Comparison of ENCODE assay signal across 25 cellular contexts in the genomic region with DNA sequence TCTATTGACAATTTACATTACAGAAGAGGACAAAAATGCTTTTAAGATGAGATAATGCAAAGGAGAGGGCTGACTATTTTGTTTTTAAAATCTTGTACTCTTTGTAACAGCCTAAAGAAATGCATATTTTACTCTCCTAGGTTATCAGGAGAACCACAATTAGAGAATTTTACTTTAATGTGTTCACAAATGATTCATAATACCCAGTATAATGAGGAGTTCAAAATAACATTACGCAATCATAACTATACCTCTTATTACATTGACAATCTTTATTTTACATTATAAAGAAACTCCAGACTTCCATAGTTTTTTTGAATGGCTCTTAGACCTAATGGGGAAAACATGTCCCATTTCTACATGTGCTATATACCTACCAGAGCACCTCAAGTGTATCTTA.
DNase-seq lines count a peak whose midpoint lies in the region; ATAC-seq, FAIRE-seq and TF ChIP-seq lines count a peak whose summit lies in the region.
"Had no signal": no experiment of that assay in that cellular context is flagged by ENCODE, and none has a peak within 500 bp of the region (broad histone marks: within the 10 kb centered on the region; RNA-seq: fewer than 3 reads in every experiment).

No MANE protein-coding gene starts in this region.

- H3K4ac ChIP-seq in H1 (replicated peaks; ENCODE audit: insufficient read length, low read depth, low read length) = no peak overlapping the region

- H2BK5ac ChIP-seq in H1 (ENCODE audit: low read depth, low read length) = no peak overlapping the region

- no peaks in the 10 kb centered on the region for H3K9me1 ChIP-seq in K562 (ENCODE audit: control insufficient read depth, insufficient read depth, low read length)

- no peaks in the 10 kb centered on the region for H3K23me2 ChIP-seq in H1 (ENCODE audit: low read depth, low read length)

- H3K56ac ChIP-seq in H1 (replicated peaks; ENCODE audit: insufficient read length, low read depth, low read length) = no peak overlapping the region

- H3K14ac ChIP-seq in H1 (ENCODE audit: insufficient read length) = no peak overlapping the region

- H4K8ac ChIP-seq in H1 (ENCODE audit: extremely low read depth, insufficient read depth, low read length) = no peak overlapping the region

- FAIRE-seq in HepG2 (lab: Jason Lieb, UNC) (no peak), K562 (lab: Jason Lieb, UNC) (no peak), H1 (lab: Jason Lieb, UNC) (no peak)
- FAIRE-seq: A549, D721Med, GM12878, GM12892, GM18507 had no signal

- H2BK12ac ChIP-seq in H1 (ENCODE audit: low read depth, low read length) = no peak overlapping the region

- no peak overlapping the region for H3K23ac ChIP-seq in H1 (ENCODE audit: insufficient read length)

- H3K4me1 ChIP-seq in HepG2 (ENCODE audit: insufficient read depth, low read length) = no peaks in the 10 kb centered on the region
- no peaks in the 10 kb centered on the region for H3K4me1 ChIP-seq in right lobe of liver
- no peaks in the 10 kb centered on the region for H3K4me1 ChIP-seq in K562 (replicated peaks in 1 of 2; ENCODE audit: control insufficient read depth in 2 of 2, insufficient read depth in 2 of 2, low read length in 2 of 2)
- H3K4me1 ChIP-seq in H1 (replicated peaks in 1 of 4; ENCODE audit: control insufficient read depth in 3 of 4, insufficient read depth in 4 of 4, low read length in 3 of 4) = no peaks in the 10 kb centered on the region
- no peaks in the 10 kb centered on the region for H3K4me1 ChIP-seq in naive thymus-derived CD4-positive, alpha-beta T cell (ENCODE audit: control insufficient read depth in 2 of 2, insufficient read depth in 2 of 2, low read length in 2 of 2)
- H3K4me1 ChIP-seq: A549, Caco-2 had no signal

- peaks cover 0 to 5% (median 0%) of the 10 kb centered on the region in 11 donors for H3K9me3 Mint-ChIP-seq in naive thymus-derived CD4-positive, alpha-beta T cell
- H3K9me3 Mint-ChIP-seq: CD8-positive, alpha-beta T cell had no signal

- TF ChIP-seq POLR2A in HepG2 (IDR thresholded peaks at IDR 0.05; ENCODE audit: insufficient read depth in 1 of 2, low read depth in 2 of 2, low read length in 2 of 2) (no peak), right lobe of liver (IDR thresholded peaks at IDR 0.05) (no peak), K562 (conservative IDR thresholded peaks at IDR 0.05) (no peak), H1 (IDR thresholded peaks at IDR 0.05; ENCODE audit: control extremely low read depth in 1 of 2, low read depth in 2 of 2, low read length in 2 of 2) (no peak)

- no peak overlapping the region for H4K91ac ChIP-seq in H1 (replicated peaks; ENCODE audit: insufficient read length, low read length)

- POLR2A ChIA-PET in HepG2 (lab: Yijun Ruan, JAX) = no interaction called here
- POLR2A ChIA-PET in K562 (lab: Yijun Ruan, JAX) = no interaction called here
- POLR2A ChIA-PET in H1 (lab: Charles Lee; ENCODE audit: partially characterized antibody) = no interaction called here
- POLR2A ChIA-PET in naive thymus-derived CD4-positive, alpha-beta T cell (lab: Charles Lee) = no interaction called here

- H2AFZ ChIP-seq in HepG2 (ENCODE audit: low read length) (no peak overlapping the region), K562 (ENCODE audit: low read depth, low read length) (no peak overlapping the region), H1 (ENCODE audit: low read length) (no peak overlapping the region)

- H3K9me3 ChIP-seq in HepG2 (ENCODE audit: low read length) (peaks cover 29% of the 10 kb centered on the region), right lobe of liver (no peaks in the 10 kb centered on the region), K562 (replicated peaks; ENCODE audit: control insufficient read depth, insufficient read depth, low read depth, low read length) (no peaks in the 10 kb centered on the region), H1 (ENCODE audit: insufficient read depth in 2 of 2, low read depth in 1 of 2, low read length in 1 of 2) (no peaks in the 10 kb centered on the region)
- no peaks in the 10 kb centered on the region for H3K9me3 ChIP-seq in naive thymus-derived CD4-positive, alpha-beta T cell (ENCODE audit: control insufficient read depth in 2 of 3, low read length in 3 of 3)
- H3K9me3 ChIP-seq: A549; BLaER1 treated with 17β-estradiol and CSF1 and Interleukin-3, amounts not matched to agents 10 nM and 100 nM had no signal

- no peak overlapping the region for H4K5ac ChIP-seq in H1 (ENCODE audit: insufficient read length, low read depth, low read length)

- CTCF ChIA-PET in HepG2 (lab: Yijun Ruan, JAX; ENCODE audit: low intra/inter-chr PET ratio, low total read pairs) = no interaction called here
- CTCF ChIA-PET in K562 (lab: Yijun Ruan, JAX; ENCODE audit: low intra/inter-chr PET ratio) = no interaction called here
- CTCF ChIA-PET in H1 (lab: Charles Lee; ENCODE audit: partially characterized antibody) = no interaction called here
- CTCF ChIA-PET in naive thymus-derived CD4-positive, alpha-beta T cell (lab: Charles Lee) = no interaction called here

- H3K79me2 ChIP-seq in HepG2 (ENCODE audit: insufficient read depth, low read length) (no peaks in the 10 kb centered on the region), K562 (ENCODE audit: control insufficient read depth, insufficient read depth, low read length) (no peaks in the 10 kb centered on the region), H1 (ENCODE audit: control insufficient read depth in 1 of 2, insufficient read depth in 2 of 2, low read length in 2 of 2) (no peaks in the 10 kb centered on the region)

- no peaks in the 10 kb centered on the region for H3K36me3 Mint-ChIP-seq in naive thymus-derived CD4-positive, alpha-beta T cell
- H3K36me3 Mint-ChIP-seq: CD8-positive, alpha-beta T cell had no signal

- H3K27ac ChIP-seq in HepG2 (ENCODE audit: extremely low read length, insufficient read depth, low read length) (no peak overlapping the region), right lobe of liver (no peak overlapping the region), K562 (ENCODE audit: extremely low read depth, low read depth, low read length) (no peak overlapping the region), H1 (ENCODE audit: low read depth, low read length) (no peak overlapping the region)
- no peak overlapping the region for H3K27ac ChIP-seq in naive thymus-derived CD4-positive, alpha-beta T cell (ENCODE audit: low read depth, low read length)
- H3K27ac ChIP-seq: 22Rv1; A549; BLaER1 treated with 17β-estradiol and CSF1 and Interleukin-3, amounts not matched to agents 10 nM and 100 nM; C4-2B had no signal

- no peaks in the 10 kb centered on the region for H3K4me1 Mint-ChIP-seq in naive thymus-derived CD4-positive, alpha-beta T cell
- H3K4me1 Mint-ChIP-seq: B cell had no signal

- H3K79me1 ChIP-seq in H1 (ENCODE audit: low read depth, low read length) = no peaks in the 10 kb centered on the region

- DNase-seq in HepG2 (ENCODE audit: low spot score) (no peak), right lobe of liver (no peak), K562 (ENCODE audit: extremely low read depth in 1 of 4, low spot score in 3 of 4) (no peak), H1 (ENCODE audit: low read depth in 1 of 2, low spot score in 2 of 2) (no peak), foreskin fibroblast (no peak)
- DNase-seq in naive thymus-derived CD4-positive, alpha-beta T cell = no peak
- DNase-seq: AML-193; Caco-2; Calu3; CD4-positive, alpha-beta T cell; CD8-positive, alpha-beta T cell; DMS53; DMS79; DND-41; EL; GDM1 had no signal

- no peak overlapping the region for H3K27ac Mint-ChIP-seq in naive thymus-derived CD4-positive, alpha-beta T cell
- H3K27ac Mint-ChIP-seq: B cell; CD4-positive, alpha-beta T cell; CD8-positive, alpha-beta T cell had no signal

- no peak overlapping the region for H2AK5ac ChIP-seq in H1 (ENCODE audit: low read depth, low read length)

- in situ Hi-C loops in HepG2 (cut with HindIII; ENCODE audit: extremely low pct_ligation_motif_present, low pct_unique_long_range_greater_than_20kb) = no loop called here
- in situ Hi-C loops in K562 (cut with MboI) = no loop called here

- H4K20me1 ChIP-seq in HepG2 (ENCODE audit: insufficient read depth, low read length) (no peaks in the 10 kb centered on the region), K562 (replicated peaks; ENCODE audit: control insufficient read depth, insufficient read depth, low read length) (no peaks in the 10 kb centered on the region), H1 (replicated peaks in 1 of 2; ENCODE audit: control insufficient read depth in 1 of 2, insufficient read depth in 2 of 2, low read length in 2 of 2) (no peaks in the 10 kb centered on the region)
- H4K20me1 ChIP-seq: BLaER1 treated with 17β-estradiol and CSF1 and Interleukin-3, amounts not matched to agents 10 nM and 100 nM had no signal

- TF ChIP-seq CTCF in HepG2 (CRISPR knock-in tag; IDR thresholded peaks at IDR 0.05) (no peak), right lobe of liver (IDR thresholded peaks at IDR 0.05) (no peak), K562 (IDR thresholded peaks at IDR 0.05 in 2 of 3, conservative IDR thresholded peaks at IDR 0.05 in 1 of 3; ENCODE audit: insufficient read depth in 2 of 3, low read depth in 1 of 3, low read length in 3 of 3) (no peak), H1 (IDR thresholded peaks at IDR 0.05; ENCODE audit: control extremely low read depth in 1 of 3, insufficient read depth in 1 of 3, low read depth in 1 of 3, low read length in 3 of 3) (no peak), foreskin fibroblast (IDR thresholded peaks at IDR 0.05; ENCODE audit: low read depth, low read length) (no peak)

- no peaks in the 10 kb centered on the region for H3K27me3 ChIP-seq in HepG2 (ENCODE audit: control insufficient read depth in 1 of 2, insufficient read depth in 2 of 2, low read length in 2 of 2)
- no peaks in the 10 kb centered on the region for H3K27me3 ChIP-seq in right lobe of liver
- no peaks in the 10 kb centered on the region for H3K27me3 ChIP-seq in K562 (ENCODE audit: control insufficient read depth in 2 of 2, insufficient read depth in 2 of 2, low read length in 2 of 2)
- H3K27me3 ChIP-seq in H1 (replicated peaks in 1 of 4; ENCODE audit: control insufficient read depth in 3 of 4, extremely low read depth in 1 of 4, insufficient read depth in 3 of 4, low read length in 3 of 4) = no peaks in the 10 kb centered on the region
- no peaks in the 10 kb centered on the region for H3K27me3 ChIP-seq in naive thymus-derived CD4-positive, alpha-beta T cell (ENCODE audit: control insufficient read depth in 2 of 2, insufficient read depth in 2 of 2, low read length in 2 of 2)
- H3K27me3 ChIP-seq: BLaER1 treated with 17β-estradiol and CSF1 and Interleukin-3, amounts not matched to agents 10 nM and 100 nM had no signal

- no peaks in the 10 kb centered on the region for H3K27me3 Mint-ChIP-seq in naive thymus-derived CD4-positive, alpha-beta T cell
- H3K27me3 Mint-ChIP-seq: B cell; CD4-positive, alpha-beta T cell had no signal

- 12% methylated on average over 1 of the region's 1 CpG for WGBS in HepG2 (ENCODE audit: low lambda C conversion rate)
- 72% methylated on average over 1 of the region's 1 CpG for WGBS in right lobe of liver (ENCODE audit: insufficient coverage, low coverage, low lambda C conversion rate, missing lambda C conversion rate)
- WGBS in K562 (ENCODE audit: insufficient coverage, low coverage, missing lambda C conversion rate) = 8% methylated on average over 1 of the region's 1 CpG
- 94% methylated on average over 1 of the region's 1 CpG; no CpG with 5 or more reads in 1 of the 2 experiments for WGBS in H1 (ENCODE audit: extremely low coverage in 1 of 2, insufficient coverage in 1 of 2, insufficient read length in 1 of 2, insufficient replicate concordance in 2 of 2, low coverage in 1 of 2, low lambda C conversion rate in 2 of 2, missing lambda C conversion rate in 1 of 2), 2 experiments

- H3K9ac ChIP-seq in HepG2 (ENCODE audit: insufficient read depth, low read depth, low read length) = no peak overlapping the region
- H3K9ac ChIP-seq in K562 (ENCODE audit: insufficient read depth in 1 of 2, low read depth in 2 of 2, low read length in 2 of 2) = no peak overlapping the region
- H3K9ac ChIP-seq in H1 (replicated peaks in 1 of 4; ENCODE audit: extremely low read depth in 1 of 4, low read depth in 3 of 4, low read length in 3 of 4) = no peak overlapping the region
- H3K9ac ChIP-seq: BLaER1 treated with 17β-estradiol and CSF1 and Interleukin-3, amounts not matched to agents 10 nM and 100 nM had no signal

- no peak overlapping the region for H3K18ac ChIP-seq in H1 (ENCODE audit: extremely low read depth, low read length)

- TF ChIP-seq RAD21 in HepG2 (CRISPR knock-in tag; IDR thresholded peaks at IDR 0.05) (no peak), K562 (CRISPR knock-in tag; conservative IDR thresholded peaks at IDR 0.05 in 1 of 2, IDR thresholded peaks at IDR 0.05 in 1 of 2) (no peak), H1 (IDR thresholded peaks at IDR 0.05 in 1 of 2, conservative IDR thresholded peaks at IDR 0.05 in 1 of 2; ENCODE audit: low read depth in 2 of 2, low read length in 2 of 2) (no peak)

- no peak overlapping the region for H2BK120ac ChIP-seq in H1 (replicated peaks; ENCODE audit: low read depth, low read length)

- intact Hi-C loops in HepG2 (cut with micrococcal nuclease; ENCODE audit: unreplicated experiment) (no loop called here), right lobe of liver (cut with DNase I) (no loop called here), K562 (cut with micrococcal nuclease) (no loop called here)
- intact Hi-C loops in naive thymus-derived CD4-positive, alpha-beta T cell (cut with micrococcal nuclease) = no loop called here

- H3K4me3 Mint-ChIP-seq in naive thymus-derived CD4-positive, alpha-beta T cell = no peak overlapping the region
- H3K4me3 Mint-ChIP-seq: B cell; CD4-positive, alpha-beta T cell; CD8-positive, alpha-beta T cell had no signal

- H2BK15ac ChIP-seq in H1 (ENCODE audit: low read length) = no peak overlapping the region

- BruUV-seq in HepG2 (replicated peaks; lab: Mats Ljungman, UMichigan) (no TSS peak), K562 (replicated peaks; lab: Mats Ljungman, UMichigan) (no TSS peak)

- H2BK20ac ChIP-seq in H1 (ENCODE audit: low read length) = no peak overlapping the region

- ATAC-seq in HepG2 (no peak), right lobe of liver (no peak), K562 (no peak)
- ATAC-seq in naive thymus-derived CD4-positive, alpha-beta T cell = no peak
- ATAC-seq: A549; CD8-positive, alpha-beta T cell; GM12878 had no signal

- TF ChIP-seq EP300 in HepG2 (IDR thresholded peaks at IDR 0.05; ENCODE audit: low read depth in 2 of 2, low read length in 2 of 2) (no peak), HepG2 (CRISPR knock-in tag; IDR thresholded peaks at IDR 0.05; ENCODE audit: borderline replicate concordance) (no peak), K562 (IDR thresholded peaks at IDR 0.05; ENCODE audit: low read length) (no peak), H1 (IDR thresholded peaks at IDR 0.05; ENCODE audit: borderline replicate concordance in 1 of 2, low read depth in 2 of 2, low read length in 2 of 2) (no peak)

- no peak overlapping the region for H3K4me3 ChIP-seq in HepG2 (replicated peaks in 1 of 3; ENCODE audit: insufficient read depth in 1 of 3, low read depth in 2 of 3, low read length in 3 of 3)
- no peak overlapping the region for H3K4me3 ChIP-seq in right lobe of liver
- no peak overlapping the region for H3K4me3 ChIP-seq in K562
- no peak overlapping the region for H3K4me3 ChIP-seq in H1 (ENCODE audit: extremely low read depth in 1 of 4, insufficient read depth in 2 of 4, low read depth in 3 of 4, low read length in 4 of 4)
- no peak overlapping the region for H3K4me3 ChIP-seq in naive thymus-derived CD4-positive, alpha-beta T cell (ENCODE audit: low read length)
- H3K4me3 ChIP-seq in foreskin fibroblast (ENCODE audit: low read depth in 1 of 2, low read length in 2 of 2) = no peak overlapping the region
- H3K4me3 ChIP-seq: A549; BLaER1 treated with 17β-estradiol and CSF1 and Interleukin-3, amounts not matched to agents 10 nM and 100 nM; GM12878 had no signal

- H3K4me2 ChIP-seq in HepG2 (ENCODE audit: low read depth, low read length) (no peak overlapping the region), K562 (ENCODE audit: insufficient read depth, low read length) (no peak overlapping the region), H1 (ENCODE audit: insufficient read depth in 1 of 2, low read depth in 2 of 2, low read length in 2 of 2) (no peak overlapping the region)
- H3K4me2 ChIP-seq: A549; BLaER1 treated with 17β-estradiol and CSF1 and Interleukin-3, amounts not matched to agents 10 nM and 100 nM had no signal

- H3K36me3 ChIP-seq in HepG2 (replicated peaks in 1 of 2; ENCODE audit: control insufficient read depth in 1 of 2, insufficient read depth in 2 of 2, low read length in 2 of 2) (no peaks in the 10 kb centered on the region), right lobe of liver (no peaks in the 10 kb centered on the region), K562 (ENCODE audit: control insufficient read depth, insufficient read depth, low read length) (no peaks in the 10 kb centered on the region), H1 (ENCODE audit: control insufficient read depth in 2 of 4, insufficient read depth in 4 of 4, low read length in 3 of 4) (no peaks in the 10 kb centered on the region)
- no peaks in the 10 kb centered on the region for H3K36me3 ChIP-seq in naive thymus-derived CD4-positive, alpha-beta T cell (ENCODE audit: control insufficient read depth in 2 of 3, insufficient read depth in 3 of 3, low read length in 3 of 3)
- H3K36me3 ChIP-seq: BLaER1 treated with 17β-estradiol and CSF1 and Interleukin-3, amounts not matched to agents 10 nM and 100 nM had no signal
